In the genomic region with DNA sequence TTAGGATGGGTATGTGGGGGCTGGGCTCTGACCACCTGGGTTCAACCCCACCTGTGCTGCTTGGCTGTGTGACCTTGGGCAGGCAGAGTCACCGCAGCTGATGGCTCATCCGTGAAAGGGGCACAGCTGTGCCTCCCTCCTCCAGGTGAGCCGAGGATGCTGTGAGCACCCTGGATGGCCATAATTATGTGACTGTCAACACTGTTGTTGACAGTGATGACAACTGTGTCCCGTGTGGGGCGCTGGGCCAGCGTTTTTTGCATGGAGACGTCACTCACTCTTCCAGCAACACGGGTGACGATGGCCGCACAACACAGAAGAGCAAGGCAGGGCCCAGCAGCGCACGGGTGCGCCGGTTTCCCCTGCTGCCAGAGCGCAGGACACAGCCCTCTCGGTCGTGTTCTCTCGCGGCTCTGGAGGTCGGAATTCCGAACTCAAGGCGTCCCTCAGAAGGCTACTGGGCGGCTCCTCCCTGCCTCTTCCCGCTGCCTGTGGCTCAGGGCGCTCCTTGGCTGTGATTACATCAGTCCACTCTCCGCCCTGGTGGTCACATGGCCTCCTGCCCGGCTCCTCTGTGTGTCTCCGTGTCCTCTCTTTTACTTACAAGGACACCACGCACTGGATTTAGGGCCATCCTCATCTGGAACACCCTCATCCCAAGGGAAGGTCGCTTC, we compare ENCODE assay signal across 8 cellular contexts. TPM values are rescaled to one million over a fixed set of nuclear protein-coding genes. Genes with fewer than 3 reads are reported as not detected.
DNase-seq lines count a peak whose midpoint lies in the region; ATAC-seq and TF ChIP-seq lines count a peak whose summit lies in the region.

No MANE protein-coding gene starts in this region.

- TF ChIP-seq RAD21 in liver (IDR thresholded peaks at IDR 0.05), result no peak

- peaks cover 29% of the 10 kb centered on the region for H3K4me1 ChIP-seq in ACC112 (ENCODE audit: control insufficient read depth, insufficient read depth, low read length, unreplicated experiment)
- peaks cover 28 to 57% (median 42%) of the 10 kb centered on the region in 4 donors for H3K4me1 ChIP-seq in liver (ENCODE audit: control insufficient read depth in 4 of 4, insufficient read depth in 4 of 4, low read length in 3 of 4)
- H3K4me1 ChIP-seq in thymus (ENCODE audit: control insufficient read depth, insufficient read depth, low read length), result peaks cover 47% of the 10 kb centered on the region

- 47% methylated on average over 30 of the region's 30 CpGs for WGBS in liver
- 14% methylated on average over 30 of the region's 30 CpGs for WGBS in thymus

- no peak for DNase-seq in Jurkat, Clone E6-1 (ENCODE audit: low read depth, low spot score)
- no peak for DNase-seq in activated naive CD8-positive, alpha-beta T cell treated with anti-CD3 and anti-CD28 coated beads, Interleukin-2, amount 50 U/mL, for 24 hours
- DNase-seq in GF-D8 (lab: John Stamatoyannopoulos, UW) (no peak), occipital lobe (lab: John Stamatoyannopoulos, UW) (no peak), SIG-M5 (lab: John Stamatoyannopoulos, UW) (no peak)

- H3K9me3 ChIP-seq in liver (ENCODE audit: control insufficient read depth in 4 of 4, low read length in 3 of 4), result no peaks in the 10 kb centered on the region
- no peaks in the 10 kb centered on the region for H3K9me3 ChIP-seq in thymus (ENCODE audit: control insufficient read depth)

- peak overlapping the region; percentile 82 for H3K4me3 Mint-ChIP-seq in activated naive CD8-positive, alpha-beta T cell treated with anti-CD3 and anti-CD28 coated beads, Interleukin-2, amount 50 U/mL, for 24 hours

- H3K36me3 ChIP-seq in ACC112 (ENCODE audit: insufficient read depth, low read length) (no peaks in the 10 kb centered on the region), liver (ENCODE audit: control insufficient read depth in 4 of 4, insufficient read depth in 3 of 4, low read depth in 1 of 4, low read length in 3 of 4) (peaks cover 0 to 2% (median 0%) of the 10 kb centered on the region in 4 donors), thymus (ENCODE audit: control insufficient read depth, insufficient read depth) (peaks cover 22% of the 10 kb centered on the region)

- H3K4me3 ChIP-seq in ACC112 (ENCODE audit: low read depth, low read length) (0 out of 2 replicates have a peak overlapping the region, but pooled peaks have one; percentile 75), liver (ENCODE audit: low read depth in 1 of 3, low read length in 3 of 3) (peak overlapping the region; percentile 72 to 81 (median 77)), thymus (ENCODE audit: low read length) (peak overlapping the region; percentile 82)
- peak overlapping the region; percentile 64 for H3K4me3 ChIP-seq in Jurkat, Clone E6-1 (ENCODE audit: low read length)

- peaks cover 3% of the 10 kb centered on the region for H3K79me2 ChIP-seq in ACC112 (ENCODE audit: control insufficient read depth, insufficient read depth, low read length, unreplicated experiment)

- peak overlapping the region; percentile 2 to 74 for H3K9ac ChIP-seq in liver (ENCODE audit: low read depth in 1 of 2, low read length in 2 of 2)

- peak overlapping the region; percentile 52 for H3K27ac Mint-ChIP-seq in activated naive CD8-positive, alpha-beta T cell treated with anti-CD3 and anti-CD28 coated beads, Interleukin-2, amount 50 U/mL, for 24 hours

- H3K27ac ChIP-seq in ACC112 (ENCODE audit: low read depth, low read length) (no peak overlapping the region), liver (ENCODE audit: low read depth in 1 of 2, low read length in 2 of 2) (peak overlapping the region; percentile 88 to 99), thymus (ENCODE audit: low read depth) (peak overlapping the region; percentile 92)

- no peak for TF ChIP-seq CTCF in liver (IDR thresholded peaks at IDR 0.05; ENCODE audit: low read depth, low read length, missing input control)

- no peaks in the 10 kb centered on the region for H3K27me3 Mint-ChIP-seq in activated naive CD8-positive, alpha-beta T cell treated with anti-CD3 and anti-CD28 coated beads, Interleukin-2, amount 50 U/mL, for 24 hours

- H3K27me3 ChIP-seq in ACC112 (ENCODE audit: insufficient read depth, low read length), result no peaks in the 10 kb centered on the region
- H3K27me3 ChIP-seq in liver (ENCODE audit: control insufficient read depth in 4 of 4, insufficient read depth in 4 of 4, low read length in 3 of 4), result no peaks in the 10 kb centered on the region
- H3K27me3 ChIP-seq in thymus (ENCODE audit: control insufficient read depth, insufficient read depth), result no peaks in the 10 kb centered on the region

- no peaks in the 10 kb centered on the region for H3K9me3 Mint-ChIP-seq in activated naive CD8-positive, alpha-beta T cell treated with anti-CD3 and anti-CD28 coated beads, Interleukin-2, amount 50 U/mL, for 24 hours

- H3K36me3 Mint-ChIP-seq in activated naive CD8-positive, alpha-beta T cell treated with anti-CD3 and anti-CD28 coated beads, Interleukin-2, amount 50 U/mL, for 24 hours (ENCODE audit: low read depth), result no peaks in the 10 kb centered on the region

- H2AFZ ChIP-seq in ACC112 (ENCODE audit: low read length, unreplicated experiment), result no peak overlapping the region

- peaks cover 45% of the 10 kb centered on the region for H3K4me1 Mint-ChIP-seq in activated naive CD8-positive, alpha-beta T cell treated with anti-CD3 and anti-CD28 coated beads, Interleukin-2, amount 50 U/mL, for 24 hours

- ATAC-seq in activated naive CD8-positive, alpha-beta T cell treated with anti-CD3 and anti-CD28 coated beads, Interleukin-2, amount 50 U/mL, for 24 hours, result no peak

TF ChIP-seq in liver, 16 proteins besides CTCF, POLR2A, EP300 and RAD21:
- peak; percentile 21 to 53 for TF ChIP-seq RXRA (IDR thresholded peaks at IDR 0.05)
- TF ChIP-seq HNF4A (conservative IDR thresholded peaks at IDR 0.05), result no peak

RNA-seq across cellular contexts. Expression of a gene that starts 1.3 kb away (rescaled TPM):
- 16.8 TPM for polyA plus RNA-seq in Jurkat, Clone E6-1 (2012; ENCODE audit: insufficient read depth, insufficient read length)
- total RNA-seq in liver, result 10 to 100 TPM; 28.8 to 34.6 TPM
- 10 to 100 TPM in 1 of 2 donors, 1 to 10 TPM in 1; 6.5 to 22.8 TPM for polyA plus RNA-seq in liver
- 114 TPM for polyA plus RNA-seq in thymus
- total RNA-seq in occipital lobe, result 2.5 TPM

RNA-seq across cellular contexts. Expression of a gene that starts 41.8 kb away (rescaled TPM):
- polyA plus RNA-seq in Jurkat, Clone E6-1 (2012; ENCODE audit: insufficient read depth, insufficient read length), result 1.3 TPM
- total RNA-seq in liver, result 1 to 10 TPM in 1 of 2 donors, under 1 TPM in 1; 0.75 to 2.5 TPM
- under 1 TPM; 0.92 to 0.93 TPM for polyA plus RNA-seq in liver
- 7.4 TPM for polyA plus RNA-seq in thymus
- total RNA-seq in occipital lobe, result 18.4 TPM
